ENCODE assay signal across 22 cellular contexts in genomic region chr2:96107883-96108551, GRCh38. TPM values are rescaled to one million over a fixed set of nuclear protein-coding genes. Genes with fewer than 3 reads are reported as not detected.
A peak's percentile ranks its signal among the peaks of the same experiment; 100 is the strongest.
DNase-seq lines count a peak whose midpoint lies in the region; TF ChIP-seq lines count a peak whose summit lies in the region.
"Had no signal": no experiment of that assay in that cellular context is flagged by ENCODE, and none has a peak within 500 bp of the region (broad histone marks: within the 10 kb centered on the region; RNA-seq: fewer than 3 reads in every experiment).

No MANE protein-coding gene starts in this region.

- no peak overlapping the region for H2BK120ac ChIP-seq in H9 (ENCODE audit: low read depth, low read length, poor library complexity, severe bottlenecking)

- H3K18ac ChIP-seq in H9 (ENCODE audit: insufficient read length, low read depth, low read length), result no peak overlapping the region

- H3K36me3 ChIP-seq in BLaER1 treated with 17β-estradiol and CSF1 and Interleukin-3, amounts not matched to agents 10 nM and 100 nM, result peaks cover 0 to 6% (median 0%) of the 10 kb centered on the region in 11 experiments; a peak in 1 of 22 replicates
- H3K36me3 ChIP-seq in esophagus muscularis mucosa (no peaks in the 10 kb centered on the region), mesodermal cell (ENCODE audit: control insufficient read depth, insufficient read depth, low read length) (no peaks in the 10 kb centered on the region)
- H3K36me3 ChIP-seq: breast epithelium, suprapubic skin had no signal

- H3K23me2 ChIP-seq in H9 (ENCODE audit: insufficient read length, low read depth, low read length, poor library complexity, severe bottlenecking), result no peaks in the 10 kb centered on the region

- peak overlapping the region; percentile 64 to 88 (median 80) for H3K4me2 ChIP-seq in BLaER1 treated with 17β-estradiol and CSF1 and Interleukin-3, amounts not matched to agents 10 nM and 100 nM
- no peak overlapping the region for H3K4me2 ChIP-seq in H9 (ENCODE audit: insufficient read depth, insufficient read length, low read length)

- H4K91ac ChIP-seq in H9 (ENCODE audit: insufficient read length, low read depth, low read length), result no peak overlapping the region

- no peak overlapping the region for H3T11ph ChIP-seq in H9 (ENCODE audit: low read length)

- no peak overlapping the region for H2BK20ac ChIP-seq in H9 (ENCODE audit: low read depth, low read length, poor library complexity, severe bottlenecking)

- H3K36me3 Mint-ChIP-seq in H9 (ENCODE audit: insufficient read depth in 1 of 3, low read depth in 3 of 3), result peaks cover 5 to 8% (median 7%) of the 10 kb centered on the region in 3 experiments; a peak in 5 of 7 replicates

- no peak overlapping the region for H3K4ac ChIP-seq in H9 (ENCODE audit: low read depth, low read length)

- no peaks in the 10 kb centered on the region; a peak in 1 of 22 replicates for H4K20me1 ChIP-seq in BLaER1 treated with 17β-estradiol and CSF1 and Interleukin-3, amounts not matched to agents 10 nM and 100 nM
- H4K20me1 ChIP-seq in H9 (ENCODE audit: control insufficient read depth, insufficient read depth, insufficient read length), result no peaks in the 10 kb centered on the region

- H3K4me1 Mint-ChIP-seq in H9, result peaks cover 26 to 38% of the 10 kb centered on the region in 2 experiments
- H3K4me1 Mint-ChIP-seq: activated naive CD8-positive, alpha-beta T cell treated with anti-CD3 and anti-CD28 coated beads for 36 hours had no signal

- peaks cover 12 to 22% (median 15%) of the 10 kb centered on the region in 11 experiments for H3K9me3 ChIP-seq in BLaER1 treated with 17β-estradiol and CSF1 and Interleukin-3, amounts not matched to agents 10 nM and 100 nM (replicated peaks in 1 of 11)
- no peaks in the 10 kb centered on the region for H3K9me3 ChIP-seq in H9 (ENCODE audit: control insufficient read depth, low read depth, low read length)
- H3K9me3 ChIP-seq in esophagus muscularis mucosa, result peaks cover 0 to 15% (median 10%) of the 10 kb centered on the region in 4 donors
- peaks cover 17% of the 10 kb centered on the region for H3K9me3 ChIP-seq in mesodermal cell (ENCODE audit: control insufficient read depth, low read length)

- H4K5ac ChIP-seq in H9 (ENCODE audit: insufficient read length, low read depth, low read length), result no peak overlapping the region

- no peak overlapping the region for H2BK5ac ChIP-seq in H9 (ENCODE audit: insufficient read length, low read length)

- no peak overlapping the region for H2AK5ac ChIP-seq in H9 (ENCODE audit: insufficient read length, low read length)

- H3K27ac ChIP-seq in BLaER1 treated with 17β-estradiol and CSF1 and Interleukin-3, amounts not matched to agents 10 nM and 100 nM, result peak overlapping the region in 2 of 11 experiments; percentile 38 to 43; a peak in 2 of 22 replicates
- no peak overlapping the region for H3K27ac ChIP-seq in H9 (ENCODE audit: insufficient read length, low read depth, low read length)
- H3K27ac ChIP-seq in esophagus muscularis mucosa (replicated peaks in 1 of 4), result peak overlapping the region; percentile 23 to 57 (median 46)
- H3K27ac ChIP-seq in mesodermal cell (ENCODE audit: low read depth, low read length, severe bottlenecking), result peak overlapping the region; percentile 33
- no peak overlapping the region for H3K27ac ChIP-seq in caudate nucleus (ENCODE audit: low read depth, low read length)
- H3K27ac ChIP-seq: suprapubic skin had no signal

- no peaks in the 10 kb centered on the region for H3K79me1 ChIP-seq in H9 (ENCODE audit: insufficient read depth, low read depth, low read length, poor library complexity, severe bottlenecking)

- H4K8ac ChIP-seq in H9 (replicated peaks; ENCODE audit: insufficient read length, low read depth, low read length), result no peak overlapping the region

- no peak overlapping the region; a peak in 1 of 5 replicates for H3K4me3 Mint-ChIP-seq in H9
- H3K4me3 Mint-ChIP-seq: activated naive CD8-positive, alpha-beta T cell treated with anti-CD3 and anti-CD28 coated beads for 36 hours had no signal

- no peak overlapping the region for H3K4me3 ChIP-seq in BLaER1 treated with 17β-estradiol and CSF1 and Interleukin-3, amounts not matched to agents 10 nM and 100 nM
- H3K4me3 ChIP-seq in esophagus muscularis mucosa (no peak overlapping the region), mesodermal cell (ENCODE audit: extremely low read depth, insufficient read depth, low read length, poor library complexity, severe bottlenecking) (no peak overlapping the region)
- H3K4me3 ChIP-seq: breast epithelium, suprapubic skin had no signal

- WGBS in H9 (ENCODE audit: extremely low coverage, insufficient read length, low lambda C conversion rate), result no CpG with 5 or more reads among the region's 7 CpGs
- 85% methylated on average over 6 of the region's 7 CpGs for WGBS in esophagus muscularis mucosa
- WGBS in mesodermal cell (ENCODE audit: insufficient coverage in 2 of 2), 2 experiments, result 64 to 72% methylated on average over 5 to 7 of the region's 7 CpGs

- H3K27me3 Mint-ChIP-seq in H9 (ENCODE audit: low read depth), result peaks cover 6% of the 10 kb centered on the region
- H3K27me3 Mint-ChIP-seq: activated naive CD8-positive, alpha-beta T cell treated with anti-CD3 and anti-CD28 coated beads for 36 hours had no signal

- no peak overlapping the region for H2AFZ ChIP-seq in H9 (ENCODE audit: low read length)

- H3K27ac Mint-ChIP-seq in H9, result peak overlapping the region in 1 of 3 experiments; percentile 82; a peak in 1 of 7 replicates
- H3K27ac Mint-ChIP-seq: activated naive CD8-positive, alpha-beta T cell treated with anti-CD3 and anti-CD28 coated beads for 36 hours had no signal

- no peak overlapping the region for H2BK15ac ChIP-seq in H9 (ENCODE audit: low read depth, low read length)

- peaks cover 9 to 11% of the 10 kb centered on the region in 2 experiments for H3K9me3 Mint-ChIP-seq in H9

- H3K4me1 ChIP-seq in BLaER1 treated with 17β-estradiol and CSF1 and Interleukin-3, amounts not matched to agents 10 nM and 100 nM, result peaks cover 35 to 67% (median 53%) of the 10 kb centered on the region in 10 experiments
- H3K4me1 ChIP-seq in H9 (ENCODE audit: insufficient read depth, low read length), result peaks cover 6% of the 10 kb centered on the region; the same call in 1 of the 2 replicates
- peaks cover 20 to 29% (median 26%) of the 10 kb centered on the region in 4 donors for H3K4me1 ChIP-seq in esophagus muscularis mucosa
- H3K4me1 ChIP-seq in mesodermal cell (ENCODE audit: control insufficient read depth, insufficient read depth, low read length, poor library complexity, severe bottlenecking), result peaks cover 20% of the 10 kb centered on the region
- H3K4me1 ChIP-seq: breast epithelium, suprapubic skin had no signal

- H3K9ac ChIP-seq in BLaER1 treated with 17β-estradiol and CSF1 and Interleukin-3, amounts not matched to agents 10 nM and 100 nM, result peak overlapping the region in 5 of 11 experiments; percentile 9 to 31 (median 14); a peak in 2 of 22 replicates
- H3K9ac ChIP-seq in H9 (ENCODE audit: extremely low read depth, insufficient read length, low read length), result no peak overlapping the region

- intact Hi-C loops in esophagus muscularis mucosa (cut with DNase I), result no loop called here

- TF ChIP-seq EP300 in esophagus muscularis mucosa (IDR thresholded peaks at IDR 0.05), result no peak

- peak overlapping the region; percentile 50; the same call in 1 of the 2 replicates for H3K14ac ChIP-seq in H9 (ENCODE audit: insufficient read depth, low read length)

- H3K79me2 ChIP-seq in H9 (ENCODE audit: insufficient read depth, low read length), result no peaks in the 10 kb centered on the region

- no peak overlapping the region for H3K56ac ChIP-seq in H9 (ENCODE audit: insufficient read length, low read depth, low read length)

- TF ChIP-seq CTCF in H9 (conservative IDR thresholded peaks at IDR 0.05), result no peak
- TF ChIP-seq CTCF in esophagus muscularis mucosa (IDR thresholded peaks at IDR 0.05), result no peak

- TF ChIP-seq POLR2A in esophagus muscularis mucosa (IDR thresholded peaks at IDR 0.05; ENCODE audit: low read depth), result no peak

- H3K27me3 ChIP-seq in BLaER1 treated with 17β-estradiol and CSF1 and Interleukin-3, amounts not matched to agents 10 nM and 100 nM, result no peaks in the 10 kb centered on the region
- H3K27me3 ChIP-seq in H9 (ENCODE audit: insufficient read depth, low read length) (no peaks in the 10 kb centered on the region), esophagus muscularis mucosa (peaks cover 0 to 16% (median 0%) of the 10 kb centered on the region in 4 donors)
- H3K27me3 ChIP-seq: breast epithelium had no signal

- H3K23ac ChIP-seq in H9 (ENCODE audit: insufficient read length, low read depth, low read length), result no peak overlapping the region

- DNase-seq in H9, result no peak
- no peak for DNase-seq in esophagus muscularis mucosa (ENCODE audit: extremely low spot score)
- no peak for DNase-seq in AG08395 (ENCODE audit: low spot score)
- DNase-seq in caudate nucleus (lab: John Stamatoyannopoulos, UW), result no peak
- no peak for DNase-seq in stimulated activated CD4-positive, alpha-beta T cell treated with anti-CD3 and anti-CD28 coated beads, Interleukin-4, amount 100 ng/mL, for 1 hour
- DNase-seq: activated CD4-positive, alpha-beta T cell treated with anti-CD3 and anti-CD28 coated beads for 48 hours; activated naive CD8-positive, alpha-beta T cell treated with anti-CD3 and anti-CD28 coated beads for 36 hours; activated T-cell treated with anti-CD3 and anti-CD28 coated beads for 4 hours; AML-193; hippocampal formation; NCI-H1694; NCI-H446; stimulated activated CD4-positive, alpha-beta T cell treated with anti-CD3 and anti-CD28 coated beads, Interleukin-1b, Interleukin-23, amount 100 ng/mL, for 48 hours had no signal

- H2BK12ac ChIP-seq in H9 (ENCODE audit: insufficient read length, low read depth, low read length), result no peak overlapping the region

RNA-seq across cellular contexts. Expression of gene ADRA2B, which starts 8.4 kb away (rescaled TPM):
- total RNA-seq in H9 (2021) (2.7 TPM in 2 replicates), esophagus muscularis mucosa (1 to 10 TPM; 2.1 to 6.0 (median 4.0) TPM)
- polyA plus RNA-seq in mesodermal cell (2013, experiment 1 of 2), result 3.9 TPM
- polyA plus RNA-seq in mesodermal cell (2013, experiment 2 of 2), result 1.8 TPM
- total RNA-seq: fibroblast of lung, H4, renal cortical epithelial cell had no signal
- polyA plus RNA-seq: naive thymus-derived CD8-positive, alpha-beta T cell had no signal

RNA-seq across cellular contexts. Expression of gene ASTL, which starts 30.3 kb away (rescaled TPM):
- total RNA-seq in H9 (2021) (0.72 and 0.81 TPM in 2 replicates), esophagus muscularis mucosa (not detected)
- not detected for polyA plus RNA-seq in mesodermal cell (2013, experiment 1 of 2)
- polyA plus RNA-seq in mesodermal cell (2013, experiment 2 of 2), result not detected
- total RNA-seq: fibroblast of lung, H4, left lobe of liver, renal cortical epithelial cell had no signal
- polyA plus RNA-seq: fibroblast of lung had no signal

RNA-seq across cellular contexts. Expression of gene DUSP2, which starts 37.2 kb away (rescaled TPM):
- total RNA-seq in H9 (2021) (13.5 and 14.9 TPM in 2 replicates), esophagus muscularis mucosa (1 to 10 TPM; 1.1 to 5.5 (median 1.7) TPM)
- 2.5 TPM for polyA plus RNA-seq in mesodermal cell (2013, experiment 1 of 2)
- polyA plus RNA-seq in mesodermal cell (2013, experiment 2 of 2), result 2.3 TPM

Comparison
In these comparisons a context has a peak if more than half of its experiments do, and no peak if none do; other contexts are left out.
1. H3K27ac ChIP-seq: peak in esophagus muscularis mucosa (4 of 4) and mesodermal cell (single experiment); none in H9 (single experiment) and caudate nucleus (single experiment).